In genomic region chr6:2902470-2902762, GRCh38 we compare ENCODE assay signal across 8 cellular contexts. TPM values are rescaled to one million over a fixed set of nuclear protein-coding genes. Genes with fewer than 3 reads are reported as not detected.
DNase-seq lines count a peak whose midpoint lies in the region; ATAC-seq and TF ChIP-seq lines count a peak whose summit lies in the region.

No MANE protein-coding gene starts in this region.

- peaks cover 11% of the 10 kb centered on the region; the same call in 1 of the 2 replicates for H3K27me3 ChIP-seq in HUES64 (ENCODE audit: insufficient read depth, low read length)
- no peaks in the 10 kb centered on the region for H3K27me3 ChIP-seq in layer of hippocampus (ENCODE audit: control insufficient read depth, insufficient read depth, low read length)

- 12% methylated on average over 9 of the region's 9 CpGs for WGBS in HUES64

- H3K4me3 Mint-ChIP-seq in brain: peak overlapping the region; percentile 71 to 94 (median 85)
- peak overlapping the region; percentile 98 for H3K4me3 Mint-ChIP-seq in stimulated activated effector memory CD8-positive, alpha-beta T cell treated with anti-CD3 and anti-CD28 coated beads, Interleukin-12 subunit alpha, Interleukin-12 subunit beta, amount 100 ng/mL, for 72 hours

- peaks cover 25% of the 10 kb centered on the region for H3K27me3 Mint-ChIP-seq in brain

- no peak for TF ChIP-seq CTCF in brain (conservative IDR thresholded peaks at IDR 0.05)

- H3K9me3 Mint-ChIP-seq in brain: peaks cover 0 to 4% (median 0%) of the 10 kb centered on the region in 5 experiments
- no peaks in the 10 kb centered on the region for H3K9me3 Mint-ChIP-seq in stimulated activated effector memory CD8-positive, alpha-beta T cell treated with anti-CD3 and anti-CD28 coated beads, Interleukin-12 subunit alpha, Interleukin-12 subunit beta, amount 100 ng/mL, for 72 hours

- H3K27ac Mint-ChIP-seq in brain: peak overlapping the region in 3 of 5 experiments; percentile 57 to 97 (median 85)
- peak overlapping the region; percentile 95 for H3K27ac Mint-ChIP-seq in stimulated activated effector memory CD8-positive, alpha-beta T cell treated with anti-CD3 and anti-CD28 coated beads, Interleukin-12 subunit alpha, Interleukin-12 subunit beta, amount 100 ng/mL, for 72 hours

- no peak for DNase-seq in stimulated activated effector memory CD8-positive, alpha-beta T cell treated with anti-CD3 and anti-CD28 coated beads, Interleukin-12 subunit alpha, Interleukin-12 subunit beta, amount 100 ng/mL, for 72 hours (ENCODE audit: low spot score in 2 of 2)
- DNase-seq in SHP77 treated with DMSO at 0.1 percent for 48 hours (lab: John Stamatoyannopoulos, UW) (no peak), dermis blood vessel endothelial cell (no peak)

- peaks cover 29% of the 10 kb centered on the region for H3K36me3 ChIP-seq in HUES64 (ENCODE audit: insufficient read depth, low read length)

- no peak for ATAC-seq in stimulated activated effector memory CD8-positive, alpha-beta T cell treated with anti-CD3 and anti-CD28 coated beads, Interleukin-12 subunit alpha, Interleukin-12 subunit beta, amount 100 ng/mL, for 72 hours
- ATAC-seq in GM21381 (IDR thresholded peaks at IDR 0.05; ENCODE audit: unreplicated experiment): no peak
- no peak for ATAC-seq in activated CD4-positive, CD25-positive, alpha-beta regulatory T cell treated with anti-CD3 and anti-CD28 coated beads, Interleukin-2, amount 50 U/mL, for 24 hours

- H3K9ac ChIP-seq in HUES64 (ENCODE audit: low read depth, low read length): peak overlapping the region; percentile 74; the same call in 1 of the 2 replicates

- no peaks in the 10 kb centered on the region for H3K9me3 ChIP-seq in HUES64 (ENCODE audit: insufficient read depth, low read depth, low read length)

- H3K4me1 Mint-ChIP-seq in brain: peaks cover 42% of the 10 kb centered on the region
- peaks cover 61% of the 10 kb centered on the region for H3K4me1 Mint-ChIP-seq in stimulated activated effector memory CD8-positive, alpha-beta T cell treated with anti-CD3 and anti-CD28 coated beads, Interleukin-12 subunit alpha, Interleukin-12 subunit beta, amount 100 ng/mL, for 72 hours

- H3K27ac ChIP-seq in HUES64 (ENCODE audit: low read depth, low read length) (no peak overlapping the region), layer of hippocampus (ENCODE audit: low read depth, low read length) (peak overlapping the region; percentile 77)

- no peaks in the 10 kb centered on the region for H3K36me3 Mint-ChIP-seq in brain
- peaks cover 60% of the 10 kb centered on the region for H3K36me3 Mint-ChIP-seq in stimulated activated effector memory CD8-positive, alpha-beta T cell treated with anti-CD3 and anti-CD28 coated beads, Interleukin-12 subunit alpha, Interleukin-12 subunit beta, amount 100 ng/mL, for 72 hours

- H3K4me3 ChIP-seq in HUES64 (ENCODE audit: low read length): peak overlapping the region; percentile 84

- no peaks in the 10 kb centered on the region for H3K4me1 ChIP-seq in HUES64 (ENCODE audit: insufficient read depth, low read length)

RNA-seq across cellular contexts. Expression of gene SERPINB9, which starts 0.7 kb away (rescaled TPM):
- 39.0 TPM for polyA plus RNA-seq in HUES64 (2013, experiment 1 of 2)
- 34.7 TPM for polyA plus RNA-seq in HUES64 (2013, experiment 2 of 2)
- 2.4 TPM for polyA plus RNA-seq in brain (ENCODE audit: insufficient read depth, low read depth, low replicate concordance)
- total RNA-seq in dermis blood vessel endothelial cell: 37.3 and 98.0 TPM in 2 replicates
